8 cellular contexts compared by ENCODE assay signal in the genomic region with DNA sequence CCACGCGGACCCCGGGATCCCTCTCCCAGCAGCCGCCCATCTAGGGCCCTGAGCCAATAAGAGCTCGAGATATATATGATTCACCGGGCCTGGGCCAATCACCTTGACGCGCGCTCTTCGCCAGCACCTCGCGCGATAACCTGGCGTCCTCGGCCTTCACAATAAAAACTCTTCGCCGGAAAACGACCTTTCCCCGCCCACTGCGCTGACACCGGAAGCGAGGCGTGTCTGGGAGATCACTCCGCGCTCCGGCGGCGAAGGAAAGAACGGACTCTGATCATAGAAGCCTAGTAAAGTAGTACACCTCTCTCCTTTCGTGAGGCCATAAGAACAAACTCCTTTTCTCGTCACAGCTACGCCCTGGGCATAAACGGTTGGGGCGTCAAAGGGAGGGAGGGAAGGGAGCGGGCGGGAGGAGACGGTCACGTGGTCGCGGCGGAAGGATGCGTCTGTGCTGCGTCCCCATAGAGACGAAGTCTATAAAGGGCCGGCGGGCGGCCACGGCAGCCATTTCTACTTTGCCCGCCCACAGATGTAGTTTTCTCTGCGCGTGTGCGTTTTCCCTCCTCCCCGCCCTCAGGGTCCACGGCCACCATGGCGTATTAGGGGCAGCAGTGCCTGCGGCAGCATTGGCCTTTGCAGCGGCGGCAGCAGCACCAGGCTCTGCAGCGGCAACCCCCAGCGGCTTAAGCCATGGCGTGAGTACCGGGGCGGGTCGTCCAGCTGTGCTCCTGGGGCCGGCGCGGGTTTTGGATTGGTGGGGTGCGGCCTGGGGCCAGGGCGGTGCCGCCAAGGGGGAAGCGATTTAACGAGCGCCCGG. TPM values are rescaled to one million over a fixed set of nuclear protein-coding genes. Genes with fewer than 3 reads are reported as not detected.
DNase-seq lines count a peak whose midpoint lies in the region; ATAC-seq, FAIRE-seq and TF ChIP-seq lines count a peak whose summit lies in the region.

A gene with protein sequence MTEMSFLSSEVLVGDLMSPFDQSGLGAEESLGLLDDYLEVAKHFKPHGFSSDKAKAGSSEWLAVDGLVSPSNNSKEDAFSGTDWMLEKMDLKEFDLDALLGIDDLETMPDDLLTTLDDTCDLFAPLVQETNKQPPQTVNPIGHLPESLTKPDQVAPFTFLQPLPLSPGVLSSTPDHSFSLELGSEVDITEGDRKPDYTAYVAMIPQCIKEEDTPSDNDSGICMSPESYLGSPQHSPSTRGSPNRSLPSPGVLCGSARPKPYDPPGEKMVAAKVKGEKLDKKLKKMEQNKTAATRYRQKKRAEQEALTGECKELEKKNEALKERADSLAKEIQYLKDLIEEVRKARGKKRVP (plus strand): TSS at position 509 of the 820 bp plus-strand sequence. CDS start 884 bp downstream, outside the sequence.

- H3K27me3 ChIP-seq in bronchial epithelial cell (ENCODE audit: control insufficient read depth, insufficient read depth, low read length) (no peaks in the 10 kb centered on the region), small intestine (ENCODE audit: control insufficient read depth in 2 of 2, insufficient read depth in 2 of 2, low read length in 2 of 2) (no peaks in the 10 kb centered on the region)

- H3K36me3 ChIP-seq in bronchial epithelial cell (ENCODE audit: control insufficient read depth, insufficient read depth, low read length) (peaks cover 18% of the 10 kb centered on the region), small intestine (ENCODE audit: control insufficient read depth in 2 of 2, insufficient read depth in 2 of 2, low read length in 2 of 2) (peaks cover 14 to 16% of the 10 kb centered on the region in 2 donors)

- peak within 1 kb of the TSS; percentile 94 for H3K4me3 ChIP-seq in AG04449 (ENCODE audit: low read depth, low read length)
- peak within 1 kb of the TSS; percentile 98 for H3K4me3 ChIP-seq in WI38 (ENCODE audit: low read depth, low read length)
- H3K4me3 ChIP-seq in bronchial epithelial cell (ENCODE audit: low read depth, low read length), result peak within 1 kb of the TSS; percentile 91
- peak within 1 kb of the TSS; percentile 96 to 98 for H3K4me3 ChIP-seq in small intestine (ENCODE audit: low read depth in 1 of 2, low read length in 2 of 2)

- 0 to 1% (median 0%) methylated on average over 68 to 74 of the region's 74 CpGs for WGBS in small intestine, 3 donors

- ATAC-seq in GM18907 (IDR thresholded peaks at IDR 0.05; ENCODE audit: unreplicated experiment) (peak; percentile 80), HG03159 (IDR thresholded peaks at IDR 0.05; ENCODE audit: unreplicated experiment) (peak; percentile 80)

- POLR2A ChIA-PET in AG04449 (lab: Yijun Ruan, JAX), result interaction anchor here (0.6 to 2.2 kb wide), 27 partner anchors 9 to 732 kb away, joined by 3 to 37 read pairs (median 3); a partner anchor contains a TSS

- FAIRE-seq in bronchial epithelial cell (lab: Jason Lieb, UNC) (no peak), small intestine (lab: Jason Lieb, UNC) (no peak)

- H3K27ac ChIP-seq in small intestine (ENCODE audit: low read depth in 1 of 2, low read length in 1 of 2), result peak within 1 kb of the TSS; percentile 96 to 98

- no peak for TF ChIP-seq CTCF in AG04449 (IDR thresholded peaks at IDR 0.05; ENCODE audit: insufficient read depth, low read length, missing control alignments)
- TF ChIP-seq CTCF in WI38 (IDR thresholded peaks at IDR 0.05; ENCODE audit: low read depth, low read length), result no peak
- TF ChIP-seq CTCF in bronchial epithelial cell (IDR thresholded peaks at IDR 0.05; ENCODE audit: insufficient read depth, low read length, severe bottlenecking), result no peak

- H3K4me1 ChIP-seq in small intestine (ENCODE audit: control insufficient read depth in 2 of 2, insufficient read depth in 1 of 2, low read depth in 1 of 2, low read length in 1 of 2), result no peaks in the 10 kb centered on the region

- CTCF ChIA-PET in AG04449 (lab: Yijun Ruan, JAX), result interaction anchor here (1.0 to 2.2 kb wide), 4 partner anchors 8 to 24 kb away, joined by 3 to 8 read pairs (median 4); no protein-coding TSS in a partner anchor

- no peaks in the 10 kb centered on the region for H3K9me3 ChIP-seq in small intestine (ENCODE audit: control insufficient read depth, low read depth)

- peak; percentile 98 for DNase-seq in AG04449 (ENCODE audit: low read depth, low spot score)
- peak; percentile 93 for DNase-seq in NCI-H2227 treated with DMSO at 0.1 percent for 48 hours (lab: John Stamatoyannopoulos, UW)
- peak; percentile 93 for DNase-seq in bronchial epithelial cell (ENCODE audit: low read depth)
- peak; percentile 96 for DNase-seq in iPS-NIHi11 (ENCODE audit: low spot score)
- DNase-seq in small intestine, result peak; percentile 99

RNA-seq across cellular contexts. Expression of the gene that starts here (rescaled TPM):
- total RNA-seq in bronchial epithelial cell, result 410 and 516 TPM in 2 replicates
- polyA plus RNA-seq in small intestine, result 100 to 1,000 TPM; 471 to 709 (median 539) TPM

Comparison
In these comparisons a context has a peak if more than half of its experiments do, and no peak if none do; other contexts are left out.
1. Peak in every context shown above with its lines: DNase-seq, ATAC-seq, H3K4me3 ChIP-seq and H3K27ac ChIP-seq.